23 cellular contexts compared by ENCODE assay signal in genomic region chr1:37068897-37069296, GRCh38. TPM values are rescaled to one million over a fixed set of nuclear protein-coding genes. Genes with fewer than 3 reads are reported as not detected.
"Had no signal": no experiment of that assay in that cellular context is flagged by ENCODE, and none has a peak within 500 bp of the region (broad histone marks: within the 10 kb centered on the region; RNA-seq: fewer than 3 reads in every experiment).

No MANE protein-coding gene starts in this region.

- H3K36me3 Mint-ChIP-seq: activated naive CD4-positive, alpha-beta T cell treated with anti-CD3 and anti-CD28 coated beads, Interleukin-2, amount 50 U/mL, for 24 hours; naive thymus-derived CD4-positive, alpha-beta T cell; neural progenitor cell; stimulated activated naive B cell treated with anti-CD40 and anti-IgM and Interleukin-4, amounts not matched to agents 10 μg/mL and 1 μg/mL and 100 μg/mL, for 72 hours had no signal

- H3K4me3 Mint-ChIP-seq: activated CD8-positive, alpha-beta T cell treated with anti-CD3 and anti-CD28 coated beads, Interleukin-2, amount 10 ng/mL, durations not matched to agents 7 days and 5 days; activated naive CD4-positive, alpha-beta T cell treated with anti-CD3 and anti-CD28 coated beads, Interleukin-2, amount 50 U/mL, for 24 hours; activated T-helper 1 cell treated with anti-CD3 and anti-CD28 coated beads, Interleukin-12 subunit alpha, Interleukin-12 subunit beta, Interleukin-2, Interleukin-4 antibody, amounts not matched to agents 30 ng/mL and 10 ng/mL and 1 ng/mL, durations not matched to agents 14 hours and 24 hours and 36 hours; dendritic cell treated with granulocyte-macrophage colony-stimulating factor and Interleukin-4, amounts not matched to agents 40 ng/mL and 50 ng/mL, for 4 days; naive thymus-derived CD4-positive, alpha-beta T cell; stimulated activated naive B cell treated with anti-CD40 and anti-IgM and Interleukin-4, amounts not matched to agents 10 μg/mL and 1 μg/mL and 100 μg/mL, for 72 hours had no signal

- H3K4me1 Mint-ChIP-seq: activated naive CD4-positive, alpha-beta T cell treated with anti-CD3 and anti-CD28 coated beads, Interleukin-2, amount 50 U/mL, for 24 hours; stimulated activated naive B cell treated with anti-CD40 and anti-IgM and Interleukin-4, amounts not matched to agents 10 μg/mL and 1 μg/mL and 100 μg/mL, for 72 hours had no signal

- DNase-seq: activated CD4-positive, alpha-beta T cell treated with anti-CD3 and anti-CD28 coated beads for 1 hour; activated CD4-positive, alpha-beta T cell treated with anti-CD3 and anti-CD28 coated beads, Interleukin-2, amount 50 U/mL, for 1 hour; activated CD8-positive, alpha-beta T cell treated with anti-CD3 and anti-CD28 coated beads, Interleukin-2, amount 10 ng/mL, durations not matched to agents 7 days and 5 days; activated gamma-delta T cell; anterior cingulate cortex; body of pancreas; effector CD4-positive, alpha-beta T cell; erythroblast; foreskin fibroblast; left ventricle myocardium inferior; naive thymus-derived CD4-positive, alpha-beta T cell; stimulated activated CD4-positive, alpha-beta T cell treated with anti-CD3 and anti-CD28 coated beads, Interleukin-2, amount 100 ng/mL, for 48 hours; stimulated activated CD8-positive, alpha-beta memory T cell treated with anti-CD3 and anti-CD28 coated beads, Interleukin-4, amount 100 ng/mL, for 48 hours; stimulated activated naive B cell treated with anti-CD40 and anti-IgM and Interleukin-4, amounts not matched to agents 10 μg/mL and 1 μg/mL and 100 μg/mL, for 72 hours; testis; trophoblast cell; uterus had no signal

- H3K27ac Mint-ChIP-seq: activated CD8-positive, alpha-beta T cell treated with anti-CD3 and anti-CD28 coated beads, Interleukin-2, amount 10 ng/mL, durations not matched to agents 7 days and 5 days; activated naive CD4-positive, alpha-beta T cell treated with anti-CD3 and anti-CD28 coated beads, Interleukin-2, amount 50 U/mL, for 24 hours; activated T-helper 1 cell treated with anti-CD3 and anti-CD28 coated beads, Interleukin-12 subunit alpha, Interleukin-12 subunit beta, Interleukin-2, Interleukin-4 antibody, amounts not matched to agents 30 ng/mL and 10 ng/mL and 1 ng/mL, durations not matched to agents 14 hours and 24 hours and 36 hours; dendritic cell treated with granulocyte-macrophage colony-stimulating factor and Interleukin-4, amounts not matched to agents 40 ng/mL and 50 ng/mL, for 4 days; naive thymus-derived CD4-positive, alpha-beta T cell; neural progenitor cell; progenitor cell of endocrine pancreas; stimulated activated naive B cell treated with anti-CD40 and anti-IgM and Interleukin-4, amounts not matched to agents 10 μg/mL and 1 μg/mL and 100 μg/mL, for 72 hours had no signal

- H3K9me3 Mint-ChIP-seq: activated naive CD4-positive, alpha-beta T cell treated with anti-CD3 and anti-CD28 coated beads, Interleukin-2, amount 50 U/mL, for 24 hours; activated T-helper 1 cell treated with anti-CD3 and anti-CD28 coated beads, Interleukin-12 subunit alpha, Interleukin-12 subunit beta, Interleukin-2, Interleukin-4 antibody, amounts not matched to agents 30 ng/mL and 10 ng/mL and 1 ng/mL, durations not matched to agents 14 hours and 24 hours and 36 hours; dendritic cell treated with granulocyte-macrophage colony-stimulating factor and Interleukin-4, amounts not matched to agents 40 ng/mL and 50 ng/mL, for 4 days; naive thymus-derived CD4-positive, alpha-beta T cell; neural progenitor cell; stimulated activated naive B cell treated with anti-CD40 and anti-IgM and Interleukin-4, amounts not matched to agents 10 μg/mL and 1 μg/mL and 100 μg/mL, for 72 hours had no signal

- ATAC-seq: activated CD8-positive, alpha-beta T cell treated with anti-CD3 and anti-CD28 coated beads, Interleukin-2, amount 10 ng/mL, durations not matched to agents 7 days and 5 days; body of pancreas; naive thymus-derived CD4-positive, alpha-beta T cell; stimulated activated naive B cell treated with anti-CD40 and anti-IgM and Interleukin-4, amounts not matched to agents 10 μg/mL and 1 μg/mL and 100 μg/mL, for 72 hours had no signal

RNA-seq across cellular contexts. Expression of gene GRIK3, which starts 34.6 kb away (rescaled TPM):
- polyA plus RNA-seq: fibroblast of lung; naive thymus-derived CD4-positive, alpha-beta T cell had no signal
